1 cellular context compared by ENCODE assay signal in the genomic region with DNA sequence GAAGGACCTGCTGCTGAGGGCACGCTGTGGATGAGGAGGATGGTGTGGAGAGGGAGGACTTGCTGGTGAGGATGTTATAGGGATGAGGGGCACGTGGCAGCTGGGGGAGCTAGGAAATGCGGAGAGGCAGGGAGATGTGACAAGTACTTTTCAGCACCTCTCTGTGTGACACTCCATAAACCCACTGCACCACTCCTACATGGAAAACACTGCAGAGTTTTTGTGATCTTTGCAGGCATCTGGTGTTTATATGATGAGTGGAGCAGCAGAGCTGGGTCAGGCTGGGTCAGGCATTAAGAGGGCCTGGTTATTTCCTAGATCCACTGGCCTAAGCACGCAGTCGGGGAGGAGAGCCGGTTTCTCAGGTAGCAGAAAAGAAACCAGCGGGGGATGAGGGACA.
TF ChIP-seq lines count a peak whose summit lies in the region.

No MANE protein-coding gene starts in this region.

TF ChIP-seq in IMR-90, 13 proteins besides CTCF, POLR2A, EP300 and RAD21:
- TF ChIP-seq, protein P1, sequence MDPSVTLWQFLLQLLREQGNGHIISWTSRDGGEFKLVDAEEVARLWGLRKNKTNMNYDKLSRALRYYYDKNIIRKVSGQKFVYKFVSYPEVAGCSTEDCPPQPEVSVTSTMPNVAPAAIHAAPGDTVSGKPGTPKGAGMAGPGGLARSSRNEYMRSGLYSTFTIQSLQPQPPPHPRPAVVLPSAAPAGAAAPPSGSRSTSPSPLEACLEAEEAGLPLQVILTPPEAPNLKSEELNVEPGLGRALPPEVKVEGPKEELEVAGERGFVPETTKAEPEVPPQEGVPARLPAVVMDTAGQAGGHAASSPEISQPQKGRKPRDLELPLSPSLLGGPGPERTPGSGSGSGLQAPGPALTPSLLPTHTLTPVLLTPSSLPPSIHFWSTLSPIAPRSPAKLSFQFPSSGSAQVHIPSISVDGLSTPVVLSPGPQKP (IDR thresholded peaks at IDR 0.05; ENCODE audit: borderline replicate concordance, low read depth, low read length) = no peak
- TF ChIP-seq, protein P2, sequence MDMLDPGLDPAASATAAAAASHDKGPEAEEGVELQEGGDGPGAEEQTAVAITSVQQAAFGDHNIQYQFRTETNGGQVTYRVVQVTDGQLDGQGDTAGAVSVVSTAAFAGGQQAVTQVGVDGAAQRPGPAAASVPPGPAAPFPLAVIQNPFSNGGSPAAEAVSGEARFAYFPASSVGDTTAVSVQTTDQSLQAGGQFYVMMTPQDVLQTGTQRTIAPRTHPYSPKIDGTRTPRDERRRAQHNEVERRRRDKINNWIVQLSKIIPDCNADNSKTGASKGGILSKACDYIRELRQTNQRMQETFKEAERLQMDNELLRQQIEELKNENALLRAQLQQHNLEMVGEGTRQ (IDR thresholded peaks at IDR 0.05; ENCODE audit: low read depth, low read length) = no peak
- TF ChIP-seq SMC3 (IDR thresholded peaks at IDR 0.05; ENCODE audit: low read depth, low read length) (no peak), FOS (IDR thresholded peaks at IDR 0.05; ENCODE audit: low read depth, low read length) (no peak)
